ENCODE assay signal across 8 cellular contexts in the genomic region with DNA sequence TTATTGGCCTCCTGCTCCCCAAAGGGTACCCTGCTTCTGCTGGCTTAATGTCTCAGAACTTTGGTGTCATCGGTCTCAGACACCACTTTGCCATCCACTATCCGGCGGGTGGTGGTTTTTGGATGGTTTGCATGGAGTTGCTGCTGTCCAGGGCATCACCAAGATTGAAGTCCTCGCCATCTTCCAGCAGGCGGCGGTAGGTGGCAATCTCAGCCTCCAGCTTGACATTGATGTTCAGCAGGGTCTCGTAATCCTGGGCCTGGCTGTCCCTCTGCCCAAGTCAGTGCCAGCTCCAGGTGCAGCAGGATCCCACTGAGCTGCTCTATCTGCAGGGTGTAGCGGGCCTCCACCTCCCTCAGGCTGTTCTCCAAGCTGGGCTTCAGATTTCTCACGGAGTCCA. TPM values are rescaled to one million over a fixed set of nuclear protein-coding genes. Genes with fewer than 3 reads are reported as not detected.
DNase-seq lines count a peak whose midpoint lies in the region; ATAC-seq and TF ChIP-seq lines count a peak whose summit lies in the region.
"Not testable (repeated sequence)": the region's sequence is repeated elsewhere in the genome, so short reads cannot be mapped to it uniquely, and the experiment has no call there.

No MANE protein-coding gene starts in this region.

- peak; percentile 26 to 44 for TF ChIP-seq CTCF in mammary epithelial cell (conservative IDR thresholded peaks at IDR 0.05 in 1 of 2, IDR thresholded peaks at IDR 0.05 in 1 of 2; ENCODE audit: extremely low read depth in 1 of 2, insufficient read depth in 1 of 2, low read depth in 1 of 2, low read length in 2 of 2)
- TF ChIP-seq CTCF in psoas muscle (IDR thresholded peaks at IDR 0.05): not testable (repeated sequence)

- H3K4me1 ChIP-seq in Karpas-422 (ENCODE audit: low read length): peaks cover 30% of the 10 kb centered on the region
- not testable (repeated sequence) for H3K4me1 ChIP-seq in mammary epithelial cell (ENCODE audit: insufficient read depth, low read length); iPS DF 6.9 (ENCODE audit: control insufficient read depth, insufficient read depth, low read length); psoas muscle

- 41% methylated on average over 8 of the region's 9 CpGs for WGBS in mammary epithelial cell (ENCODE audit: low coverage, missing lambda C conversion rate)
- WGBS in iPS DF 6.9 (ENCODE audit: insufficient coverage, insufficient read length): no CpG with 5 or more reads among the region's 9 CpGs
- WGBS in psoas muscle, 3 donors: 41 to 64% (median 51%) methylated on average over 9 of the region's 9 CpGs

- not testable (repeated sequence) for H3K27ac ChIP-seq in Karpas-422 (ENCODE audit: low read length); mammary epithelial cell (ENCODE audit: insufficient read depth, low read depth, low read length); iPS DF 6.9 (ENCODE audit: low read length); psoas muscle

- H2AFZ ChIP-seq in Karpas-422 (ENCODE audit: low read length); mammary epithelial cell (ENCODE audit: low read depth, low read length): not testable (repeated sequence)

- in situ Hi-C loops in mammary epithelial cell (cut with MboI; ENCODE audit: low sequenced_read_pairs in 2 of 2): not testable (repeated sequence)

- not testable (repeated sequence) for H3K4me2 ChIP-seq in Karpas-422 (ENCODE audit: low read depth, low read length, poor library complexity, severe bottlenecking); mammary epithelial cell (ENCODE audit: insufficient read depth, low read depth, low read length)

- dilution Hi-C loops in mammary epithelial cell (cut with HindIII; ENCODE audit: low sequenced_read_pairs): not testable (repeated sequence)

- H3K36me3 ChIP-seq in Karpas-422 (ENCODE audit: insufficient read depth, low read length); mammary epithelial cell (ENCODE audit: insufficient read depth, low read length); iPS DF 6.9 (ENCODE audit: control insufficient read depth, insufficient read depth, low read length); psoas muscle (ENCODE audit: insufficient read depth in 1 of 2, low read depth in 1 of 2): not testable (repeated sequence)

- H3K9me3 ChIP-seq in Karpas-422 (ENCODE audit: low read length); mammary epithelial cell (replicated peaks; ENCODE audit: insufficient read depth, low read length); iPS DF 6.9 (ENCODE audit: control insufficient read depth, insufficient read depth, low read length); psoas muscle: not testable (repeated sequence)

- not testable (repeated sequence) for BruUV-seq in mammary epithelial cell (replicated peaks; lab: Mats Ljungman, UMichigan)

- not testable (repeated sequence) for H4K20me1 ChIP-seq in Karpas-422 (ENCODE audit: insufficient read depth, low read depth, low read length); mammary epithelial cell (ENCODE audit: insufficient read depth, low read length)

- peak in 2 of 4 donors; percentile 51 to 70 for ATAC-seq in psoas muscle

- DNase-seq in D341Med (ENCODE audit: low spot score): peak; percentile 60
- DNase-seq in Karpas-422: peak; percentile 88
- peak; percentile 33 to 62 for DNase-seq in SHP77 (lab: John Stamatoyannopoulos, UW)
- peak; percentile 19 to 48 for DNase-seq in activated CD8-positive, alpha-beta memory T cell treated with anti-CD3 and anti-CD28 coated beads for 4 hours (ENCODE audit: low read depth in 2 of 2)
- DNase-seq in mammary epithelial cell: not testable (repeated sequence)
- DNase-seq in iPS DF 6.9 (ENCODE audit: low read depth, low spot score): peak; percentile 55
- DNase-seq in psoas muscle: peak; percentile 56 to 76
- DNase-seq in stimulated activated CD8-positive, alpha-beta memory T cell treated with anti-CD3 and anti-CD28 coated beads, Interleukin-7, amount 100 ng/mL, for 24 hours (ENCODE audit: low read depth): peak; percentile 39

- not testable (repeated sequence) for H3K9ac ChIP-seq in Karpas-422 (ENCODE audit: low read length); mammary epithelial cell (ENCODE audit: insufficient read depth, low read length)

- not testable (repeated sequence) for H3K4me3 ChIP-seq in Karpas-422 (ENCODE audit: low read length); mammary epithelial cell (replicated peaks in 1 of 3; ENCODE audit: insufficient read depth in 1 of 3, low read depth in 2 of 3, low read length in 3 of 3); iPS DF 6.9 (ENCODE audit: low read length); psoas muscle

- H3K9me2 ChIP-seq in Karpas-422 (replicated peaks; ENCODE audit: insufficient read depth, low read length): not testable (repeated sequence)

- intact Hi-C loops in mammary epithelial cell (cut with micrococcal nuclease); psoas muscle (cut with DNase I): not testable (repeated sequence)

- not testable (repeated sequence) for H3K79me2 ChIP-seq in Karpas-422 (ENCODE audit: low read length); mammary epithelial cell (ENCODE audit: insufficient read depth, low read length)

- H3K27me3 ChIP-seq in Karpas-422 (ENCODE audit: low read length); mammary epithelial cell (ENCODE audit: insufficient read depth, low read length); iPS DF 6.9 (ENCODE audit: control insufficient read depth, insufficient read depth, low read length); psoas muscle (ENCODE audit: insufficient read depth in 3 of 3, low read length in 2 of 3): not testable (repeated sequence)

- CTCF ChIA-PET in mammary epithelial cell (lab: Charles Lee; ENCODE audit: low non-redundant PET): interaction anchor here (1.0 kb wide), 1 partner anchor 23 kb away, joined by 3 read pairs; no protein-coding TSS in a partner anchor

RNA-seq across cellular contexts. Expression of a gene that starts 9.1 kb away (rescaled TPM):
- 13.0 and 21.6 TPM in 2 replicates for total RNA-seq in Karpas-422 (2014; rRNA removed; shearing (Covaris generic); ENCODE audit: low replicate concordance)
- total RNA-seq in mammary epithelial cell (1 to 10 TPM in 1 of 2 donors, under 1 TPM in 1; 0.42 to 1.7 TPM), psoas muscle (100 to 1,000 TPM; 128 to 220 (median 138) TPM)
- polyA plus RNA-seq in mammary epithelial cell (0.19 TPM), psoas muscle (10 to 100 TPM in 2 of 3 donors, 1 to 10 TPM in 1; 3.7 to 65.3 (median 48.8) TPM)
- not detected for polyA minus RNA-seq in mammary epithelial cell

RNA-seq across cellular contexts. Expression of a gene that starts 28.3 kb away (rescaled TPM):
- total RNA-seq in Karpas-422 (2014; rRNA removed; shearing (Covaris generic); ENCODE audit: low replicate concordance): 0.18 and 0.26 TPM in 2 replicates
- total RNA-seq in mammary epithelial cell (100 to 1,000 TPM in 1 of 2 donors, 10 to 100 TPM in 1; 53.3 to 224 TPM), psoas muscle (1 to 10 TPM in 3 of 4 donors, under 1 TPM in 1; 0.59 to 4.4 (median 2.3) TPM)
- polyA plus RNA-seq in mammary epithelial cell (124 TPM), psoas muscle (under 1 TPM; 0.30 to 0.52 (median 0.40) TPM)
- 126 TPM for polyA minus RNA-seq in mammary epithelial cell

RNA-seq across cellular contexts. Expression of a gene that starts 54.0 kb away (rescaled TPM):
- 5,091 and 6,020 TPM in 2 replicates for total RNA-seq in Karpas-422 (2014; rRNA removed; shearing (Covaris generic); ENCODE audit: low replicate concordance)
- total RNA-seq in mammary epithelial cell (1,000 to 10,000 TPM in 1 of 2 donors, 100 to 1,000 TPM in 1; 686 to 1,631 TPM), psoas muscle (1,000 to 10,000 TPM; 1,418 to 1,919 (median 1,477) TPM)
- polyA plus RNA-seq in mammary epithelial cell (2,092 TPM), psoas muscle (1,000 to 10,000 TPM; 2,325 to 2,939 (median 2,347) TPM)
- polyA minus RNA-seq in mammary epithelial cell: 770 TPM

Comparison
In these comparisons a context has a peak if more than half of its experiments do, and no peak if none do; other contexts are left out.
1. RNA of a gene that starts 28.3 kb away (total RNA-seq): 53.3 to 224 TPM in mammary epithelial cell; 0.59 to 4.4 TPM in psoas muscle and 0.18 to 0.26 TPM in Karpas-422; every median in the first group is over 10 times any median in the second.